Comparison of ENCODE assay signal across 40 cellular contexts in the genomic region with DNA sequence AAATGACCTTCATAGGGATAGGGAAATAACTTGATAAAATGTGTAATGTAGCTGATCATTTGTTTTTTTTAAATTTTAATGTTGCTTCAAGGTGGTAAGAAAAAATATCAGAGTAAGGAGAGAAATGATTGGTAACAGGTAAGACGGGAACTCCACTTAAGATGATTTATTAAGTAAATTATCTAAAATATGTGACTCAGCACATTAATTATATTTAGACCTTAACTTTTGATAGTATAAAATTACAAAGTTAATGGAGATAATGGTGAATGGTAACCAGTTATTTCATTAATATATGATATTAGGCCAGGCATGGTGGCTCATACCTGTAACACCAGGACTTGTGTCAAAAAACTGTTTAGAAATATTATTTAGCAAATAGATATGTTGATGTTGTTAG. TPM values are rescaled to one million over a fixed set of nuclear protein-coding genes. Genes with fewer than 3 reads are reported as not detected.
"Had no signal": no experiment of that assay in that cellular context is flagged by ENCODE, and none has a peak within 500 bp of the region (broad histone marks: within the 10 kb centered on the region; RNA-seq: fewer than 3 reads in every experiment).

No MANE protein-coding gene starts in this region.

- H3K4me1 ChIP-seq: ascending aorta, body of pancreas, breast epithelium had no signal

- H3K27ac ChIP-seq: adrenal gland, ascending aorta, body of pancreas, brain microvascular endothelial cell, breast epithelium, cardiac muscle cell had no signal

- H3K4me3 ChIP-seq: adrenal gland, ascending aorta, body of pancreas, breast epithelium, cardiac muscle cell had no signal

- H3K27ac Mint-ChIP-seq: activated naive CD4-positive, alpha-beta T cell treated with anti-CD3 and anti-CD28 coated beads for 36 hours; activated naive CD4-positive, alpha-beta T cell treated with anti-CD3 and anti-CD28 coated beads, Interleukin-2, amount 10 ng/mL, durations not matched to agents 7 days and 5 days; activated naive CD4-positive, alpha-beta T cell treated with anti-CD3 and anti-CD28 coated beads, Interleukin-2, amount 50 U/mL, for 24 hours; activated naive CD4-positive, alpha-beta T cell treated with anti-CD3 and anti-CD28 coated beads, Interleukin-2, amount 50 U/mL, for 72 hours; activated naive CD8-positive, alpha-beta T cell; activated naive CD8-positive, alpha-beta T cell treated with anti-CD3 and anti-CD28 coated beads for 36 hours; activated naive CD8-positive, alpha-beta T cell treated with anti-CD3 and anti-CD28 coated beads, Interleukin-2, amount 10 ng/mL, durations not matched to agents 7 days and 5 days; activated naive CD8-positive, alpha-beta T cell treated with anti-CD3 and anti-CD28 coated beads, Interleukin-2, amount 50 U/mL, for 24 hours; activated T-cell treated with anti-CD3 and anti-CD28 coated beads, Interleukin-2, amount 50 U/mL, for 24 hours; activated T-cell treated with anti-CD3 and anti-CD28 coated beads, Interleukin-2, amount 50 U/mL, for 72 hours; activated T-helper 1 cell treated with anti-CD3 and anti-CD28 coated beads, Interleukin-12 subunit alpha, Interleukin-12 subunit beta, Interleukin-2, Interleukin-4 antibody, amounts not matched to agents 30 ng/mL and 10 ng/mL and 1 ng/mL, durations not matched to agents 14 hours and 24 hours and 36 hours; activated T-helper 17 cell treated with anti-CD3 and anti-CD28 coated beads, Interleukin-2, amount 50 U/mL, for 72 hours; activated T-helper 2 cell treated with anti-CD3 and anti-CD28 coated beads, Interferon-gamma antibody, Interleukin-2, Interleukin-4, amounts not matched to agents 10 μg/mL and 5 μg/mL and 100 μg/mL, durations not matched to agents 14 hours and 24 hours and 36 hours; brain had no signal

- H3K9me3 ChIP-seq: adrenal gland, ascending aorta, body of pancreas, breast epithelium had no signal

- FAIRE-seq: astrocyte, bronchial epithelial cell had no signal

- H3K36me3 Mint-ChIP-seq: activated naive CD4-positive, alpha-beta T cell treated with anti-CD3 and anti-CD28 coated beads, Interleukin-2, amount 10 ng/mL, durations not matched to agents 7 days and 5 days; activated naive CD4-positive, alpha-beta T cell treated with anti-CD3 and anti-CD28 coated beads, Interleukin-2, amount 50 U/mL, for 24 hours; activated naive CD4-positive, alpha-beta T cell treated with anti-CD3 and anti-CD28 coated beads, Interleukin-2, amount 50 U/mL, for 72 hours; activated naive CD8-positive, alpha-beta T cell; activated naive CD8-positive, alpha-beta T cell treated with anti-CD3 and anti-CD28 coated beads for 36 hours; activated naive CD8-positive, alpha-beta T cell treated with anti-CD3 and anti-CD28 coated beads, Interleukin-2, amount 10 ng/mL, durations not matched to agents 7 days and 5 days; brain had no signal

- H3K36me3 ChIP-seq: adrenal gland, ascending aorta, brain microvascular endothelial cell, breast epithelium, cardiac muscle cell had no signal

- H3K4me3 Mint-ChIP-seq: activated naive CD4-positive, alpha-beta T cell treated with anti-CD3 and anti-CD28 coated beads for 36 hours; activated naive CD4-positive, alpha-beta T cell treated with anti-CD3 and anti-CD28 coated beads, Interleukin-2, amount 10 ng/mL, durations not matched to agents 7 days and 5 days; activated naive CD4-positive, alpha-beta T cell treated with anti-CD3 and anti-CD28 coated beads, Interleukin-2, amount 50 U/mL, for 24 hours; activated naive CD8-positive, alpha-beta T cell; activated naive CD8-positive, alpha-beta T cell treated with anti-CD3 and anti-CD28 coated beads for 36 hours; activated naive CD8-positive, alpha-beta T cell treated with anti-CD3 and anti-CD28 coated beads, Interleukin-2, amount 10 ng/mL, durations not matched to agents 7 days and 5 days; activated naive CD8-positive, alpha-beta T cell treated with anti-CD3 and anti-CD28 coated beads, Interleukin-2, amount 50 U/mL, for 24 hours; activated T-cell treated with anti-CD3 and anti-CD28 coated beads, Interleukin-2, amount 50 U/mL, for 24 hours; activated T-cell treated with anti-CD3 and anti-CD28 coated beads, Interleukin-2, amount 50 U/mL, for 4 hours; activated T-cell treated with anti-CD3 and anti-CD28 coated beads, Interleukin-2, amount 50 U/mL, for 72 hours; activated T-helper 1 cell treated with anti-CD3 and anti-CD28 coated beads, Interleukin-12 subunit alpha, Interleukin-12 subunit beta, Interleukin-2, Interleukin-4 antibody, amounts not matched to agents 30 ng/mL and 10 ng/mL and 1 ng/mL, durations not matched to agents 14 hours and 24 hours and 36 hours; activated T-helper 17 cell treated with anti-CD3 and anti-CD28 coated beads, Interleukin-2, amount 50 U/mL, for 72 hours; brain; central memory CD8-positive, alpha-beta T cell had no signal

- H3K4me1 Mint-ChIP-seq: activated naive CD4-positive, alpha-beta T cell treated with anti-CD3 and anti-CD28 coated beads, Interleukin-2, amount 10 ng/mL, durations not matched to agents 7 days and 5 days; activated naive CD4-positive, alpha-beta T cell treated with anti-CD3 and anti-CD28 coated beads, Interleukin-2, amount 50 U/mL, for 24 hours; activated naive CD8-positive, alpha-beta T cell treated with anti-CD3 and anti-CD28 coated beads for 36 hours; activated naive CD8-positive, alpha-beta T cell treated with anti-CD3 and anti-CD28 coated beads, Interleukin-2, amount 10 ng/mL, durations not matched to agents 7 days and 5 days; activated naive CD8-positive, alpha-beta T cell treated with anti-CD3 and anti-CD28 coated beads, Interleukin-2, amount 50 U/mL, for 24 hours; activated T-helper 17 cell treated with anti-CD3 and anti-CD28 coated beads, Interleukin-2, amount 50 U/mL, for 72 hours; brain; central memory CD8-positive, alpha-beta T cell had no signal

- H3K27me3 ChIP-seq: adrenal gland, ascending aorta, body of pancreas, brain microvascular endothelial cell, breast epithelium, cardiac muscle cell had no signal

- H3K9me3 Mint-ChIP-seq: activated naive CD4-positive, alpha-beta T cell treated with anti-CD3 and anti-CD28 coated beads for 36 hours; activated naive CD4-positive, alpha-beta T cell treated with anti-CD3 and anti-CD28 coated beads, Interleukin-2, amount 10 ng/mL, durations not matched to agents 7 days and 5 days; activated naive CD4-positive, alpha-beta T cell treated with anti-CD3 and anti-CD28 coated beads, Interleukin-2, amount 50 U/mL, for 24 hours; activated naive CD4-positive, alpha-beta T cell treated with anti-CD3 and anti-CD28 coated beads, Interleukin-2, amount 50 U/mL, for 72 hours; activated naive CD8-positive, alpha-beta T cell treated with anti-CD3 and anti-CD28 coated beads for 36 hours; activated naive CD8-positive, alpha-beta T cell treated with anti-CD3 and anti-CD28 coated beads, Interleukin-2, amount 10 ng/mL, durations not matched to agents 7 days and 5 days; activated naive CD8-positive, alpha-beta T cell treated with anti-CD3 and anti-CD28 coated beads, Interleukin-2, amount 50 U/mL, for 24 hours; activated T-cell treated with anti-CD3 and anti-CD28 coated beads, Interleukin-2, amount 50 U/mL, for 24 hours; activated T-cell treated with anti-CD3 and anti-CD28 coated beads, Interleukin-2, amount 50 U/mL, for 4 hours; activated T-cell treated with anti-CD3 and anti-CD28 coated beads, Interleukin-2, amount 50 U/mL, for 72 hours; activated T-helper 1 cell treated with anti-CD3 and anti-CD28 coated beads, Interleukin-12 subunit alpha, Interleukin-12 subunit beta, Interleukin-2, Interleukin-4 antibody, amounts not matched to agents 30 ng/mL and 10 ng/mL and 1 ng/mL, durations not matched to agents 14 hours and 24 hours and 36 hours; activated T-helper 17 cell treated with anti-CD3 and anti-CD28 coated beads, Interleukin-2, amount 50 U/mL, for 72 hours; activated T-helper 2 cell treated with anti-CD3 and anti-CD28 coated beads, Interferon-gamma antibody, Interleukin-2, Interleukin-4, amounts not matched to agents 10 μg/mL and 5 μg/mL and 100 μg/mL, durations not matched to agents 14 hours and 24 hours and 36 hours; brain; central memory CD8-positive, alpha-beta T cell had no signal

- ATAC-seq: activated naive CD8-positive, alpha-beta T cell treated with anti-CD3 and anti-CD28 coated beads, Interleukin-2, amount 50 U/mL, for 24 hours; activated T-cell treated with anti-CD3 and anti-CD28 coated beads, Interleukin-2, amount 50 U/mL, for 4 hours; activated T-helper 17 cell treated with anti-CD3 and anti-CD28 coated beads, Interleukin-2, amount 50 U/mL, for 72 hours; body of pancreas had no signal

- DNase-seq: activated effector memory CD4-positive, alpha-beta T cell treated with anti-CD3 and anti-CD28 coated beads, Interleukin-2, amount 50 U/mL, for 16 hours; activated effector memory CD4-positive, alpha-beta T cell treated with Interleukin-2 at 50 U/mL for 16 hours; activated gamma-delta T cell; activated gamma-delta T cell treated with Interleukin-2 at 50 U/mL for 16 hours; activated naive CD4-positive, alpha-beta T cell; activated naive CD4-positive, alpha-beta T cell treated with anti-CD3 and anti-CD28 coated beads for 36 hours; activated naive CD4-positive, alpha-beta T cell treated with anti-CD3 and anti-CD28 coated beads, Interleukin-2, amount 10 ng/mL, durations not matched to agents 7 days and 5 days; activated naive CD4-positive, alpha-beta T cell treated with anti-CD3 and anti-CD28 coated beads, Interleukin-2, amount 50 U/mL, for 16 hours; activated naive CD4-positive, alpha-beta T cell treated with Interleukin-2 at 50 U/mL for 16 hours; activated naive CD8-positive, alpha-beta T cell treated with anti-CD3 and anti-CD28 coated beads for 36 hours; activated naive CD8-positive, alpha-beta T cell treated with anti-CD3 and anti-CD28 coated beads, Interleukin-2, amount 10 ng/mL, durations not matched to agents 7 days and 5 days; activated naive CD8-positive, alpha-beta T cell treated with anti-CD3 and anti-CD28 coated beads, Interleukin-2, amount 50 U/mL, for 24 hours; activated T-cell treated with anti-CD3 and anti-CD28 coated beads, Interleukin-2, amount 50 U/mL, for 1 hour; activated T-cell treated with anti-CD3 and anti-CD28 coated beads, Interleukin-2, amount 50 U/mL, for 24 hours; activated T-cell treated with anti-CD3 and anti-CD28 coated beads, Interleukin-2, amount 50 U/mL, for 4 hours; activated T-cell treated with anti-CD3 and anti-CD28 coated beads, Interleukin-2, amount 50 U/mL, for 48 hours; activated T-cell treated with anti-CD3 and anti-CD28 coated beads, Interleukin-2, amount 50 U/mL, for 72 hours; adrenal gland; amniotic stem cell; amygdala; anterior cingulate cortex; aorta; body of pancreas; brain microvascular endothelial cell; caudate nucleus; central memory CD4-positive, alpha-beta T cell; cerebellar nuclear complex had no signal

RNA-seq across cellular contexts. Expression of a gene that starts 10.2 kb away (rescaled TPM):
- total RNA-seq: activated naive CD4-positive, alpha-beta T cell treated with anti-CD3 and anti-CD28 coated beads for 36 hours; activated naive CD4-positive, alpha-beta T cell treated with anti-CD3 and anti-CD28 coated beads, Interleukin-2, amount 50 U/mL, for 72 hours; activated naive CD8-positive, alpha-beta T cell treated with anti-CD3 and anti-CD28 coated beads for 36 hours; activated naive CD8-positive, alpha-beta T cell treated with anti-CD3 and anti-CD28 coated beads, Interleukin-2, amount 10 ng/mL, durations not matched to agents 7 days and 5 days; activated T-helper 1 cell treated with anti-CD3 and anti-CD28 coated beads, Interleukin-12 subunit alpha, Interleukin-12 subunit beta, Interleukin-2, Interleukin-4 antibody, amounts not matched to agents 30 ng/mL and 10 ng/mL and 1 ng/mL, durations not matched to agents 14 hours and 24 hours and 36 hours; activated T-helper 2 cell treated with anti-CD3 and anti-CD28 coated beads, Interferon-gamma antibody, Interleukin-2, Interleukin-4, amounts not matched to agents 10 μg/mL and 5 μg/mL and 100 μg/mL, durations not matched to agents 14 hours and 24 hours and 36 hours had no signal
